ENCODE assay signal across 16 cellular contexts in the genomic region with DNA sequence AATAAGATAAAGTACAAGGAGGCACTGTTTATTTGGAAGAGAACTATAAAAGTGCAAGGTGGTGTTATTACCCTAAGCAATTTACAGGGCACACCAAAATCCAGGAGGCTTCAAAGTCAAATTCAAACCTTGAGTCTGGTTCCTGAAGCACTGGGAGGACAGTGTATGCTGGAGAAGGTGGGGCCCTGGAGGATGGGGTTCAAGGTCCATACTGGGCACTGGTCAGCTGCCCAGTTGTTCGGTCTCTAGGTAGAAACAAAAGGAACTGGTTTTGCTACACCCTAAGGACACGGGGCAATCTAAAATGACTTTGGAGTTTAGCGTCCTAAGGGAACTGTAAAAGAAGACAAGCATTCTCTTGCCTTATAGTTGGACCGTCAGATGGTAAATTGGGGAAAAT.
DNase-seq lines count a peak whose midpoint lies in the region; ATAC-seq and TF ChIP-seq lines count a peak whose summit lies in the region.
"Had no signal": no experiment of that assay in that cellular context is flagged by ENCODE, and none has a peak within 500 bp of the region (broad histone marks: within the 10 kb centered on the region; RNA-seq: fewer than 3 reads in every experiment).

No MANE protein-coding gene starts in this region.

- TF ChIP-seq RAD21 in liver (IDR thresholded peaks at IDR 0.05): no peak

- no peaks in the 10 kb centered on the region for H3K9me3 ChIP-seq in liver (ENCODE audit: control insufficient read depth in 4 of 4, low read length in 3 of 4)
- H3K9me3 ChIP-seq in sigmoid colon: no peaks in the 10 kb centered on the region

- intact Hi-C loops in left colon (cut with DNase I, micrococcal nuclease) (no loop called here), sciatic nerve (cut with DNase I) (no loop called here), cardiac septum (cut with DNase I) (no loop called here), sigmoid colon (cut with DNase I) (no loop called here)

- peaks cover 0 to 5% (median 2%) of the 10 kb centered on the region in 4 donors for H3K4me1 ChIP-seq in liver (ENCODE audit: control insufficient read depth in 4 of 4, insufficient read depth in 4 of 4, low read length in 3 of 4)
- H3K4me1 ChIP-seq in sigmoid colon: no peaks in the 10 kb centered on the region

- WGBS in liver: 53% methylated on average over 4 of the region's 4 CpGs
- 41 to 80% methylated on average over 4 of the region's 4 CpGs for WGBS in sigmoid colon, 2 donors

- H3K36me3 ChIP-seq in liver (ENCODE audit: control insufficient read depth in 4 of 4, insufficient read depth in 3 of 4, low read depth in 1 of 4, low read length in 3 of 4) (no peaks in the 10 kb centered on the region), sigmoid colon (no peaks in the 10 kb centered on the region)

- no peak for TF ChIP-seq CTCF in liver (IDR thresholded peaks at IDR 0.05; ENCODE audit: low read depth, low read length, missing input control)
- no peak for TF ChIP-seq CTCF in sigmoid colon (IDR thresholded peaks at IDR 0.05)

- ATAC-seq in left colon (peak; percentile 65), sciatic nerve (peak; percentile 23)
- ATAC-seq: GM23338, HCT116 had no signal

- H3K27ac ChIP-seq in liver (ENCODE audit: low read depth in 1 of 2, low read length in 2 of 2) (no peak overlapping the region), sigmoid colon (no peak overlapping the region)

- TF ChIP-seq POLR2A in sigmoid colon (IDR thresholded peaks at IDR 0.05): no peak

- H3K27me3 ChIP-seq in liver (ENCODE audit: control insufficient read depth in 4 of 4, insufficient read depth in 4 of 4, low read length in 3 of 4): no peaks in the 10 kb centered on the region
- no peaks in the 10 kb centered on the region for H3K27me3 ChIP-seq in sigmoid colon

- no peak for TF ChIP-seq EP300 in sigmoid colon (IDR thresholded peaks at IDR 0.05)

- no peak for DNase-seq in left colon
- DNase-seq in sciatic nerve (ENCODE audit: low spot score): no peak
- no peak for DNase-seq in activated T-cell treated with anti-CD3 and anti-CD28 coated beads for 4 hours
- no peak for DNase-seq in cardiac septum (ENCODE audit: low spot score)
- no peak for DNase-seq in sigmoid colon
- DNase-seq: C1 segment of cervical spinal cord; Calu3; CD4-positive, alpha-beta memory T cell; COR-L47; DMS53; DMS79 treated with DMSO at 0.1 percent for 48 hours; GF-D8; H9 had no signal

- H3K4me3 ChIP-seq in liver (ENCODE audit: low read depth in 1 of 3, low read length in 3 of 3): no peak overlapping the region
- H3K4me3 ChIP-seq in sigmoid colon: no peak overlapping the region
- H3K4me3 ChIP-seq: GM23338 had no signal

- H3K9ac ChIP-seq in liver (ENCODE audit: low read depth in 1 of 2, low read length in 2 of 2): no peak overlapping the region

TF ChIP-seq in liver, 16 proteins besides CTCF, POLR2A, EP300 and RAD21:
- peak in 1 of 2 donors; percentile 12 for TF ChIP-seq RXRA (IDR thresholded peaks at IDR 0.05)
- peak; percentile 35 for TF ChIP-seq SP1 (IDR thresholded peaks at IDR 0.05)
- peak; percentile 56 to 79 for TF ChIP-seq HNF4A (conservative IDR thresholded peaks at IDR 0.05)
- no peak for TF ChIP-seq YY1 (IDR thresholded peaks at IDR 0.05)
- TF ChIP-seq, protein P1, sequence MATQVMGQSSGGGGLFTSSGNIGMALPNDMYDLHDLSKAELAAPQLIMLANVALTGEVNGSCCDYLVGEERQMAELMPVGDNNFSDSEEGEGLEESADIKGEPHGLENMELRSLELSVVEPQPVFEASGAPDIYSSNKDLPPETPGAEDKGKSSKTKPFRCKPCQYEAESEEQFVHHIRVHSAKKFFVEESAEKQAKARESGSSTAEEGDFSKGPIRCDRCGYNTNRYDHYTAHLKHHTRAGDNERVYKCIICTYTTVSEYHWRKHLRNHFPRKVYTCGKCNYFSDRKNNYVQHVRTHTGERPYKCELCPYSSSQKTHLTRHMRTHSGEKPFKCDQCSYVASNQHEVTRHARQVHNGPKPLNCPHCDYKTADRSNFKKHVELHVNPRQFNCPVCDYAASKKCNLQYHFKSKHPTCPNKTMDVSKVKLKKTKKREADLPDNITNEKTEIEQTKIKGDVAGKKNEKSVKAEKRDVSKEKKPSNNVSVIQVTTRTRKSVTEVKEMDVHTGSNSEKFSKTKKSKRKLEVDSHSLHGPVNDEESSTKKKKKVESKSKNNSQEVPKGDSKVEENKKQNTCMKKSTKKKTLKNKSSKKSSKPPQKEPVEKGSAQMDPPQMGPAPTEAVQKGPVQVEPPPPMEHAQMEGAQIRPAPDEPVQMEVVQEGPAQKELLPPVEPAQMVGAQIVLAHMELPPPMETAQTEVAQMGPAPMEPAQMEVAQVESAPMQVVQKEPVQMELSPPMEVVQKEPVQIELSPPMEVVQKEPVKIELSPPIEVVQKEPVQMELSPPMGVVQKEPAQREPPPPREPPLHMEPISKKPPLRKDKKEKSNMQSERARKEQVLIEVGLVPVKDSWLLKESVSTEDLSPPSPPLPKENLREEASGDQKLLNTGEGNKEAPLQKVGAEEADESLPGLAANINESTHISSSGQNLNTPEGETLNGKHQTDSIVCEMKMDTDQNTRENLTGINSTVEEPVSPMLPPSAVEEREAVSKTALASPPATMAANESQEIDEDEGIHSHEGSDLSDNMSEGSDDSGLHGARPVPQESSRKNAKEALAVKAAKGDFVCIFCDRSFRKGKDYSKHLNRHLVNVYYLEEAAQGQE (IDR thresholded peaks at IDR 0.05): no peak
- no peak for TF ChIP-seq FOXA1 (IDR thresholded peaks at IDR 0.05)
- no peak for TF ChIP-seq NR2F2 (IDR thresholded peaks at IDR 0.05)
- no peak for TF ChIP-seq JUND (IDR thresholded peaks at IDR 0.05)
- peak; percentile 39 for TF ChIP-seq HNF4G (IDR thresholded peaks at IDR 0.05)
- TF ChIP-seq, protein P2, sequence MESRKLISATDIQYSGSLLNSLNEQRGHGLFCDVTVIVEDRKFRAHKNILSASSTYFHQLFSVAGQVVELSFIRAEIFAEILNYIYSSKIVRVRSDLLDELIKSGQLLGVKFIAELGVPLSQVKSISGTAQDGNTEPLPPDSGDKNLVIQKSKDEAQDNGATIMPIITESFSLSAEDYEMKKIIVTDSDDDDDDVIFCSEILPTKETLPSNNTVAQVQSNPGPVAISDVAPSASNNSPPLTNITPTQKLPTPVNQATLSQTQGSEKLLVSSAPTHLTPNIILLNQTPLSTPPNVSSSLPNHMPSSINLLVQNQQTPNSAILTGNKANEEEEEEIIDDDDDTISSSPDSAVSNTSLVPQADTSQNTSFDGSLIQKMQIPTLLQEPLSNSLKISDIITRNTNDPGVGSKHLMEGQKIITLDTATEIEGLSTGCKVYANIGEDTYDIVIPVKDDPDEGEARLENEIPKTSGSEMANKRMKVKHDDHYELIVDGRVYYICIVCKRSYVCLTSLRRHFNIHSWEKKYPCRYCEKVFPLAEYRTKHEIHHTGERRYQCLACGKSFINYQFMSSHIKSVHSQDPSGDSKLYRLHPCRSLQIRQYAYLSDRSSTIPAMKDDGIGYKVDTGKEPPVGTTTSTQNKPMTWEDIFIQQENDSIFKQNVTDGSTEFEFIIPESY (IDR thresholded peaks at IDR 0.05): no peak
TF ChIP-seq in liver: peak in this region for 4.
